Comparison of ENCODE assay signal across 8 cellular contexts in the genomic region with DNA sequence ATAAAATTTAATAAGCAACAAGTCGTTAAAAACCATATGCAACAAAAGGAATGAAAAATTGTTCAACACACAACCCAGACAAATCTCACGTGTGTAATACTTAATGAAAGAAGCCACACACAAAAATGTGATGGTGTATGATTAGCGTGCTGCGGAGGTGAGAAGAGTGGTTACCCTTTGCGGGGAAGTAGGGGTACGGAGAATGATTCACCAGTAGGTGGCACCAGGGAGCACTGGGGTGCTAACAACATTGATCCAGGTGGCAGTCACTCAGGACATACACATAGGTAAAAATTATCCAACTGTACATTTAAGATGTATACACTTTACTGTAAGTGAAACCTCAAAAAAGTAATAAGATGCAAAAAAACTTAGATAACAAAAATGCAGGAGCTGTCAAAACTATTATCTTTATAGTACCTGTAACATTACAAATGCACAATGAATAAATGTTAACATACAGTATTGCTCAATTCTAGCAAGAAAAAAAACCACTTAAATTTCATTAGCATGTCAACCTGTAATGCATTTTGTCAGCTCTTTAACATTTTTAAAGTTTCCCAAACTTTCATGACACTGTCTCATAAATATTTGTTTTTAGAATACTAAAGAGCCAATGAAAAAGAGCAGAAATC.
DNase-seq lines count a peak whose midpoint lies in the region; ATAC-seq, FAIRE-seq and TF ChIP-seq lines count a peak whose summit lies in the region.

No MANE protein-coding gene starts in this region.

- H3K36me3 ChIP-seq in effector memory CD4-positive, alpha-beta T cell (ENCODE audit: control insufficient read depth, insufficient read depth, low read length) = no peaks in the 10 kb centered on the region

- DNase-seq in GM18507 (ENCODE audit: extremely low spot score, insufficient read length, low read depth) (peak; percentile 5), retinal pigment epithelial cell (ENCODE audit: low read depth) (no peak)
- peak; percentile 70 for DNase-seq in activated CD4-positive, alpha-beta T cell treated with anti-CD3 and anti-CD28 coated beads for 48 hours
- DNase-seq in effector memory CD4-positive, alpha-beta T cell = peak; percentile 2 to 38 (median 33)

- no peak for ATAC-seq in GM21526 (IDR thresholded peaks at IDR 0.05; ENCODE audit: low FRiP score, unreplicated experiment)
- no peak for ATAC-seq in GM18868 (IDR thresholded peaks at IDR 0.05; ENCODE audit: unreplicated experiment)
- no peak for ATAC-seq in GM18519 (IDR thresholded peaks at IDR 0.05; ENCODE audit: low FRiP score, unreplicated experiment)

- no peaks in the 10 kb centered on the region for H3K9me3 ChIP-seq in effector memory CD4-positive, alpha-beta T cell (ENCODE audit: control insufficient read depth, low read length)

- no peak overlapping the region for H3K27ac ChIP-seq in 22Rv1
- H3K27ac ChIP-seq in effector memory CD4-positive, alpha-beta T cell (ENCODE audit: insufficient read depth, low read length, poor library complexity, severe bottlenecking) = no peak overlapping the region

- H3K4me1 ChIP-seq in effector memory CD4-positive, alpha-beta T cell (ENCODE audit: control insufficient read depth, insufficient read depth, low read length, poor library complexity, severe bottlenecking) = no peaks in the 10 kb centered on the region

- FAIRE-seq in GM18507 (lab: Jason Lieb, UNC) = peak; percentile 80

- H3K4me3 ChIP-seq in effector memory CD4-positive, alpha-beta T cell (ENCODE audit: insufficient read depth, low read depth, low read length, poor library complexity, severe bottlenecking) = no peak overlapping the region
- H3K4me3 ChIP-seq in retinal pigment epithelial cell (ENCODE audit: low read length) = no peak overlapping the region

- no peaks in the 10 kb centered on the region for H3K27me3 ChIP-seq in effector memory CD4-positive, alpha-beta T cell (replicated peaks; ENCODE audit: control insufficient read depth, insufficient read depth, low read length, poor library complexity, severe bottlenecking)

- peak; percentile 91 for TF ChIP-seq CTCF in 22Rv1 (IDR thresholded peaks at IDR 0.05)
- peak; percentile 68 for TF ChIP-seq CTCF in retinal pigment epithelial cell (conservative IDR thresholded peaks at IDR 0.05; ENCODE audit: low read depth, low read length)
